ENCODE assay signal across 10 cellular contexts in the genomic region with DNA sequence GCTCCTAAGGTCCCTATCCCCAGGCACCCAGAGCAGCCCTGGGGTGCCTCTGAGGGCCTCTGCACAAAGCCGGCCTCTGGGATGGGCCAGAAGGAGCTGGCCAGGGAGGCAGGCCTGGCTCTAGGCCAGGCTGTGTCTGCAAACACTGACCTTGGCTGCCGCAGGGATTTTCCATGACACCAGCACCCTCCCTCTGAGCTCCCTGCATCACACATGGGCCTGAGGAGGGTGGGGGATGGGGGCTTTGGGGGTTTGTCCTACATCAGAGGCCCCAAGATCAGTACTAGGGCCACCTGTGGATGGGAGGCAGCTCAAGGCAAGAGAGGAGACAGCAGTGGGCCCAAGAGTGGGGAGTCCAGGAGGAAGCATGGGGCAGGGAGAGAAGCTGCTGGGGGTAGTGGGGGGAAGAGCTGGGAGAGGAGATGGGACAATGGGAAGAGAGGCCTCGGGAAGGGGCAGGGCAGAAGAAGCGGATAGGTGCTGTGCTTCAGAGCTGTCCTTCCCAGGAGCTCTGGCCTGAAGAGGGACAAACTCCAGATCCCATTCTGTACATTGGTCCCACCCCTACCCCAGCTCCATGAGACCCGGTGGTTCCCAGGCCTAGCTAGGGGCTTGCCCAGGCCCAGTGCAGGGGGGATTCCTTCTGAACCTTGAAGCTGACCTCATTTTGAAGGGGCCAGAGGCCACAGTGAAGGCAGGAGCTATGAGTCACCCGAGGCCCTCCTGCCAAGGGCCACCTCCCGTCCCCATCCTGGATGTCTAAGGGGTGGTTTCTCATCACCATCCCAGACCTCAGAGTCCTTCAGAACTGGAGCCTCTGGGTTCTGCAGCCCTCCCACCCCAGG. TPM values are rescaled to one million over a fixed set of nuclear protein-coding genes. Genes with fewer than 3 reads are reported as not detected.
DNase-seq lines count a peak whose midpoint lies in the region; ATAC-seq and TF ChIP-seq lines count a peak whose summit lies in the region.
"Had no signal": no experiment of that assay in that cellular context is flagged by ENCODE, and none has a peak within 500 bp of the region (broad histone marks: within the 10 kb centered on the region; RNA-seq: fewer than 3 reads in every experiment).

No MANE protein-coding gene starts in this region.

- intact Hi-C loops in left ventricle myocardium inferior (cut with micrococcal nuclease) (no loop called here), sigmoid colon (cut with DNase I) (no loop called here)

- TF ChIP-seq CTCF in VCaP (conservative IDR thresholded peaks at IDR 0.05), result no peak
- no peak for TF ChIP-seq CTCF in left ventricle myocardium inferior (IDR thresholded peaks at IDR 0.05; ENCODE audit: borderline replicate concordance)
- TF ChIP-seq CTCF in sigmoid colon (IDR thresholded peaks at IDR 0.05), result no peak

- no peaks in the 10 kb centered on the region for H3K27me3 ChIP-seq in left ventricle myocardium inferior (ENCODE audit: low read depth)
- H3K27me3 ChIP-seq in sigmoid colon, result no peaks in the 10 kb centered on the region

- H3K36me3 ChIP-seq in left ventricle myocardium inferior (no peaks in the 10 kb centered on the region), sigmoid colon (no peaks in the 10 kb centered on the region)

- peaks cover 62% of the 10 kb centered on the region for H3K4me1 ChIP-seq in left ventricle myocardium inferior
- H3K4me1 ChIP-seq in sigmoid colon, result peaks cover 0 to 65% (median 58%) of the 10 kb centered on the region in 4 donors

- TF ChIP-seq EP300 in sigmoid colon (IDR thresholded peaks at IDR 0.05), result peak; percentile 79 to 94 (median 90)

- 42 to 59% methylated on average over 7 of the region's 7 CpGs for WGBS in sigmoid colon, 2 donors

- DNase-seq in GM03348 (ENCODE audit: low spot score), result peak; percentile 76
- peak; percentile 87 for DNase-seq in left ventricle myocardium inferior
- DNase-seq in sigmoid colon, result peak; percentile 97
- no peak for DNase-seq in RKO (ENCODE audit: low spot score)
- DNase-seq in foreskin melanocyte, result no peak
- no peak for DNase-seq in stimulated activated CD4-positive, alpha-beta T cell treated with anti-CD3 and anti-CD28 coated beads, Interleukin-1b, Interleukin-23, amount 100 ng/mL, for 48 hours
- DNase-seq: activated naive CD4-positive, alpha-beta T cell treated with Interleukin-2 at 50 U/mL for 16 hours had no signal

- H3K4me3 ChIP-seq in left ventricle myocardium inferior (no peak overlapping the region), sigmoid colon (no peak overlapping the region)

- H3K9me3 ChIP-seq in left ventricle myocardium inferior (replicated peaks), result no peaks in the 10 kb centered on the region
- H3K9me3 ChIP-seq in sigmoid colon, result no peaks in the 10 kb centered on the region

- ATAC-seq in GM18511 (IDR thresholded peaks at IDR 0.05; ENCODE audit: unreplicated experiment), result no peak

- H3K27ac ChIP-seq in VCaP (peak overlapping the region; percentile 82), left ventricle myocardium inferior (replicated peaks) (peak overlapping the region; percentile 87), sigmoid colon (peak overlapping the region; percentile 65 to 87 (median 74))

- no peak for TF ChIP-seq POLR2A in sigmoid colon (IDR thresholded peaks at IDR 0.05)

RNA-seq across cellular contexts. Expression of gene KCNK3, which starts 28.0 kb away (rescaled TPM):
- 3.2 TPM for total RNA-seq in left ventricle myocardium inferior
- 10 to 100 TPM in 1 of 4 donors, 1 to 10 TPM in 3; 2.9 to 12.2 (median 6.1) TPM for total RNA-seq in sigmoid colon
- 1 to 10 TPM in 1 of 3 donors, under 1 TPM in 2; under 0.01 to 2.3 (median 0.23) TPM for polyA plus RNA-seq in sigmoid colon
- total RNA-seq: pulmonary artery endothelial cell had no signal

RNA-seq across cellular contexts. Expression of gene SLC35F6, which starts 43.5 kb away (rescaled TPM):
- total RNA-seq in left ventricle myocardium inferior (19.6 TPM), sigmoid colon (10 to 100 TPM; 19.6 to 27.4 (median 25.8) TPM)
- polyA plus RNA-seq in sigmoid colon, result 10 to 100 TPM in 1 of 3 donors, 1 to 10 TPM in 2; 4.2 to 23.1 (median 7.4) TPM

Comparison
In these comparisons a context has a peak if more than half of its experiments do, and no peak if none do; other contexts are left out.
1. DNase-seq: peak in GM03348 (single experiment), left ventricle myocardium inferior (single experiment) and sigmoid colon (single experiment); none in RKO (single experiment), foreskin melanocyte (single experiment) and stimulated activated CD4-positive, alpha-beta T cell treated with anti-CD3 and anti-CD28 coated beads, Interleukin-1b, Interleukin-23, amount 100 ng/mL, for 48 hours (single experiment).
2. Peak in every context shown above with its lines, with median percentiles within 50 percentile points of each other: H3K27ac ChIP-seq.